In genomic region chr5:127863161-127863560, GRCh38 we compare ENCODE assay signal across 24 cellular contexts.
"Had no signal": no experiment of that assay in that cellular context is flagged by ENCODE, and none has a peak within 500 bp of the region (broad histone marks: within the 10 kb centered on the region; RNA-seq: fewer than 3 reads in every experiment).

No MANE protein-coding gene starts in this region.

- H3K4me3 Mint-ChIP-seq: activated CD4-positive, alpha-beta memory T cell treated with anti-CD3 and anti-CD28 coated beads for 36 hours; activated CD4-positive, alpha-beta T cell treated with anti-CD3 and anti-CD28 coated beads for 36 hours; activated naive CD8-positive, alpha-beta T cell treated with anti-CD3 and anti-CD28 coated beads for 36 hours; activated T-helper 17 cell treated with anti-CD3 and anti-CD28 coated beads, Interleukin-2, amount 50 U/mL, for 72 hours; natural killer cell; stimulated activated naive CD8-positive, alpha-beta T cell treated with anti-CD3 and anti-CD28 coated beads, Interleukin-15, amount 100 ng/mL, for 72 hours; T-helper 2 cell treated with Interferon-gamma antibody and Interleukin-4, amounts not matched to agents 5 μg/mL and 100 μg/mL, for 36 hours; type B pancreatic cell; WTC11 had no signal

- H3K9me3 ChIP-seq: body of pancreas, esophagus muscularis mucosa, lower lobe of right lung, pancreas, suprapubic skin had no signal

- H3K27ac Mint-ChIP-seq: activated CD4-positive, alpha-beta memory T cell treated with anti-CD3 and anti-CD28 coated beads for 36 hours; activated CD4-positive, alpha-beta T cell treated with anti-CD3 and anti-CD28 coated beads for 36 hours; activated naive CD8-positive, alpha-beta T cell treated with anti-CD3 and anti-CD28 coated beads for 36 hours; activated T-helper 17 cell treated with anti-CD3 and anti-CD28 coated beads, Interleukin-2, amount 50 U/mL, for 72 hours; natural killer cell; stimulated activated naive CD8-positive, alpha-beta T cell treated with anti-CD3 and anti-CD28 coated beads, Interleukin-15, amount 100 ng/mL, for 72 hours; T-helper 2 cell treated with Interferon-gamma antibody and Interleukin-4, amounts not matched to agents 5 μg/mL and 100 μg/mL, for 36 hours; type B pancreatic cell; WTC11 had no signal

- H3K4me3 ChIP-seq: body of pancreas, esophagus muscularis mucosa, lower lobe of right lung, pancreas, smooth muscle cell, suprapubic skin had no signal

- H3K9me3 Mint-ChIP-seq: activated CD4-positive, alpha-beta memory T cell treated with anti-CD3 and anti-CD28 coated beads for 36 hours; activated naive CD8-positive, alpha-beta T cell treated with anti-CD3 and anti-CD28 coated beads for 36 hours; activated T-helper 17 cell treated with anti-CD3 and anti-CD28 coated beads, Interleukin-2, amount 50 U/mL, for 72 hours; natural killer cell; stimulated activated naive CD8-positive, alpha-beta T cell treated with anti-CD3 and anti-CD28 coated beads, Interleukin-15, amount 100 ng/mL, for 72 hours; T-helper 2 cell treated with Interferon-gamma antibody and Interleukin-4, amounts not matched to agents 5 μg/mL and 100 μg/mL, for 36 hours; WTC11 had no signal

- H3K4me1 ChIP-seq: body of pancreas, lower lobe of right lung, pancreas had no signal

- H3K36me3 ChIP-seq: esophagus muscularis mucosa, lower lobe of right lung, pancreas, suprapubic skin had no signal

- H3K27ac ChIP-seq: body of pancreas, esophagus muscularis mucosa, lower lobe of right lung, pancreas had no signal

- DNase-seq: activated CD4-positive, alpha-beta memory T cell treated with anti-CD3 and anti-CD28 coated beads for 36 hours; activated CD4-positive, alpha-beta T cell treated with anti-CD3 and anti-CD28 coated beads for 36 hours; activated naive CD4-positive, alpha-beta T cell; activated naive CD8-positive, alpha-beta T cell treated with anti-CD3 and anti-CD28 coated beads for 36 hours; activated T-cell treated with anti-CD3 and anti-CD28 coated beads for 4 hours; amygdala; body of pancreas; central memory CD4-positive, alpha-beta T cell; left cardiac atrium; lower lobe of right lung; natural killer cell; pancreas; stimulated activated CD4-positive, alpha-beta T cell treated with anti-CD3 and anti-CD28 coated beads, Interleukin-4, amount 100 ng/mL, for 1 hour; stimulated activated naive CD8-positive, alpha-beta T cell treated with anti-CD3 and anti-CD28 coated beads, Interleukin-15, amount 100 ng/mL, for 72 hours had no signal

- H3K4me1 Mint-ChIP-seq: activated CD4-positive, alpha-beta T cell treated with anti-CD3 and anti-CD28 coated beads for 36 hours; activated T-helper 17 cell treated with anti-CD3 and anti-CD28 coated beads, Interleukin-2, amount 50 U/mL, for 72 hours; natural killer cell; stimulated activated naive CD8-positive, alpha-beta T cell treated with anti-CD3 and anti-CD28 coated beads, Interleukin-15, amount 100 ng/mL, for 72 hours; WTC11 had no signal

- H3K4me2 ChIP-seq: smooth muscle cell had no signal

- H3K27me3 ChIP-seq: body of pancreas, esophagus muscularis mucosa, pancreas, suprapubic skin had no signal

- FAIRE-seq: colon, islet of Langerhans, TTC549 had no signal

- H3K27me3 Mint-ChIP-seq: activated CD4-positive, alpha-beta memory T cell treated with anti-CD3 and anti-CD28 coated beads for 36 hours; activated naive CD8-positive, alpha-beta T cell treated with anti-CD3 and anti-CD28 coated beads for 36 hours; stimulated activated naive CD8-positive, alpha-beta T cell treated with anti-CD3 and anti-CD28 coated beads, Interleukin-15, amount 100 ng/mL, for 72 hours; type B pancreatic cell had no signal

- H3K36me3 Mint-ChIP-seq: activated CD4-positive, alpha-beta memory T cell treated with anti-CD3 and anti-CD28 coated beads for 36 hours; activated naive CD8-positive, alpha-beta T cell treated with anti-CD3 and anti-CD28 coated beads for 36 hours; natural killer cell; type B pancreatic cell; WTC11 had no signal
